20 cellular contexts compared by ENCODE assay signal in genomic region chr19:1843116-1843515, GRCh38. TPM values are rescaled to one million over a fixed set of nuclear protein-coding genes. Genes with fewer than 3 reads are reported as not detected.
A peak's percentile ranks its signal among the peaks of the same experiment; 100 is the strongest.
DNase-seq lines count a peak whose midpoint lies in the region; ATAC-seq and TF ChIP-seq lines count a peak whose summit lies in the region.
"Had no signal": no experiment of that assay in that cellular context is flagged by ENCODE, and none has a peak within 500 bp of the region (broad histone marks: within the 10 kb centered on the region; RNA-seq: fewer than 3 reads in every experiment).

No MANE protein-coding gene starts in this region.

- POLR2A ChIA-PET in RWPE1 (lab: Yijun Ruan, JAX; ENCODE audit: low non-redundant PET): no interaction called here

- H3K9ac ChIP-seq in BLaER1 treated with 17β-estradiol and CSF1 and Interleukin-3, amounts not matched to agents 10 nM and 100 nM: peak overlapping the region; percentile 67 to 100 (median 99)
- no peak overlapping the region for H3K9ac ChIP-seq in mesenchymal stem cell (ENCODE audit: low read length)
- H3K9ac ChIP-seq: KMS-11 had no signal

- CTCF ChIA-PET in RWPE1 (lab: Yijun Ruan, JAX): interaction anchor here (0.6 to 1.6 kb wide), 3 partner anchors 17 to 134 kb away, joined by 3 to 6 read pairs (median 3); no protein-coding TSS in a partner anchor

- H3K27ac ChIP-seq in BLaER1 treated with 17β-estradiol and CSF1 and Interleukin-3, amounts not matched to agents 10 nM and 100 nM: peak overlapping the region; percentile 60 to 100 (median 78)
- peak overlapping the region; percentile 98 for H3K27ac ChIP-seq in RWPE1
- no peak overlapping the region for H3K27ac ChIP-seq in mesenchymal stem cell (ENCODE audit: low read length, poor library complexity, severe bottlenecking)
- H3K27ac ChIP-seq: A549, KMS-11 had no signal

- no peaks in the 10 kb centered on the region for H3K9me3 ChIP-seq in BLaER1 treated with 17β-estradiol and CSF1 and Interleukin-3, amounts not matched to agents 10 nM and 100 nM (replicated peaks in 1 of 11)
- H3K9me3 ChIP-seq in mesenchymal stem cell (ENCODE audit: control insufficient read depth, low read length): no peaks in the 10 kb centered on the region
- H3K9me3 ChIP-seq: A549 had no signal

- H2BK5ac ChIP-seq in mesenchymal stem cell (ENCODE audit: low read depth, low read length, poor library complexity, severe bottlenecking): no peak overlapping the region

- H2BK15ac ChIP-seq in mesenchymal stem cell (ENCODE audit: low read depth, poor library complexity, severe bottlenecking): no peak overlapping the region

- H3K79me1 ChIP-seq in mesenchymal stem cell (replicated peaks; ENCODE audit: low read length, poor library complexity, severe bottlenecking): no peaks in the 10 kb centered on the region

- peaks cover 9% of the 10 kb centered on the region for H3K27me3 Mint-ChIP-seq in glutamatergic neuron (ENCODE audit: unreplicated experiment)
- H3K27me3 Mint-ChIP-seq: B cell; CD4-positive, CD25-positive, alpha-beta regulatory T cell had no signal

- H4K20me1 ChIP-seq in BLaER1 treated with 17β-estradiol and CSF1 and Interleukin-3, amounts not matched to agents 10 nM and 100 nM: peaks cover 68 to 100% (median 100%) of the 10 kb centered on the region in 11 experiments

- no peaks in the 10 kb centered on the region for H3K27me3 ChIP-seq in BLaER1 treated with 17β-estradiol and CSF1 and Interleukin-3, amounts not matched to agents 10 nM and 100 nM
- no peaks in the 10 kb centered on the region for H3K27me3 ChIP-seq in mesenchymal stem cell (ENCODE audit: control insufficient read depth in 1 of 2, insufficient read depth in 1 of 2, low read length in 2 of 2)

- H3K27ac Mint-ChIP-seq in glutamatergic neuron (ENCODE audit: unreplicated experiment): no peak overlapping the region
- peak overlapping the region; percentile 56 for H3K27ac Mint-ChIP-seq in stimulated activated effector memory CD8-positive, alpha-beta T cell treated with anti-CD3 and anti-CD28 coated beads, Interleukin-12 subunit alpha, Interleukin-12 subunit beta, amount 100 ng/mL, for 72 hours
- H3K27ac Mint-ChIP-seq: CD4-positive, CD25-positive, alpha-beta regulatory T cell; HFFc6 had no signal

- no peak overlapping the region for H2BK12ac ChIP-seq in mesenchymal stem cell (ENCODE audit: low read length in 2 of 2)

- H3K4me2 ChIP-seq in BLaER1 treated with 17β-estradiol and CSF1 and Interleukin-3, amounts not matched to agents 10 nM and 100 nM: peak overlapping the region; percentile 95 to 100 (median 97)
- H3K4me2 ChIP-seq in mesenchymal stem cell (ENCODE audit: low read length, poor library complexity, severe bottlenecking): no peak overlapping the region
- H3K4me2 ChIP-seq: A549, KMS-11 had no signal

- DNase-seq in RWPE1 (ENCODE audit: low spot score): no peak
- DNase-seq in glutamatergic neuron: peak; percentile 42
- no peak for DNase-seq in stimulated activated effector memory CD8-positive, alpha-beta T cell treated with anti-CD3 and anti-CD28 coated beads, Interleukin-12 subunit alpha, Interleukin-12 subunit beta, amount 100 ng/mL, for 72 hours (ENCODE audit: low spot score in 2 of 2)
- DNase-seq in SKM-1 treated with dmso at 0.1 percent for 144 hours (lab: John Stamatoyannopoulos, UW; ENCODE audit: unreplicated experiment): no peak
- DNase-seq in iPS-NIHi7 (ENCODE audit: extremely low spot score): no peak
- no peak for DNase-seq in mesenchymal stem cell
- DNase-seq: CD4-positive, CD25-positive, alpha-beta regulatory T cell; DMS79; H9; HFFc6; NCI-H1694; NCI-H446; NCI-H526; OCI-M1; SHP77; SW 1271 had no signal

- no peak for TF ChIP-seq CTCF in RWPE1 (conservative IDR thresholded peaks at IDR 0.05; ENCODE audit: low read depth)
- no peak for TF ChIP-seq CTCF in glutamatergic neuron (IDR thresholded peaks at IDR 0.05; ENCODE audit: partially characterized antibody, unreplicated experiment)

- no peak overlapping the region for H3K23ac ChIP-seq in mesenchymal stem cell (ENCODE audit: low read length in 2 of 2)

- peaks cover 26% of the 10 kb centered on the region for H3K4me1 Mint-ChIP-seq in glutamatergic neuron (ENCODE audit: low read depth, unreplicated experiment)
- H3K4me1 Mint-ChIP-seq in stimulated activated effector memory CD8-positive, alpha-beta T cell treated with anti-CD3 and anti-CD28 coated beads, Interleukin-12 subunit alpha, Interleukin-12 subunit beta, amount 100 ng/mL, for 72 hours: peaks cover 59% of the 10 kb centered on the region

- H3K4me1 ChIP-seq in BLaER1 treated with 17β-estradiol and CSF1 and Interleukin-3, amounts not matched to agents 10 nM and 100 nM: peaks cover 89 to 95% (median 93%) of the 10 kb centered on the region in 10 experiments
- peaks cover 33% of the 10 kb centered on the region for H3K4me1 ChIP-seq in mesenchymal stem cell (ENCODE audit: control insufficient read depth, insufficient read depth, low read depth, low read length)

- peaks cover 6 to 55% (median 45%) of the 10 kb centered on the region in 11 experiments; a peak in 20 of 22 replicates for H3K36me3 ChIP-seq in BLaER1 treated with 17β-estradiol and CSF1 and Interleukin-3, amounts not matched to agents 10 nM and 100 nM
- peaks cover 0 to 50% of the 10 kb centered on the region in 2 experiments for H3K36me3 ChIP-seq in mesenchymal stem cell (ENCODE audit: control insufficient read depth in 1 of 2, insufficient read depth in 2 of 2, low read depth in 1 of 2, low read length in 2 of 2)

- H3K36me3 Mint-ChIP-seq in glutamatergic neuron (ENCODE audit: unreplicated experiment): no peaks in the 10 kb centered on the region
- H3K36me3 Mint-ChIP-seq in stimulated activated effector memory CD8-positive, alpha-beta T cell treated with anti-CD3 and anti-CD28 coated beads, Interleukin-12 subunit alpha, Interleukin-12 subunit beta, amount 100 ng/mL, for 72 hours: peaks cover 57% of the 10 kb centered on the region

- no peak overlapping the region for H3K14ac ChIP-seq in mesenchymal stem cell (ENCODE audit: low read length in 2 of 2)

- no peak for ATAC-seq in stimulated activated effector memory CD8-positive, alpha-beta T cell treated with anti-CD3 and anti-CD28 coated beads, Interleukin-12 subunit alpha, Interleukin-12 subunit beta, amount 100 ng/mL, for 72 hours

- no peak overlapping the region for H3K18ac ChIP-seq in mesenchymal stem cell (ENCODE audit: low read depth in 1 of 2, low read length in 2 of 2)

- 94% methylated on average over 22 of the region's 22 CpGs for WGBS in mesenchymal stem cell

- H2AFZ ChIP-seq in mesenchymal stem cell (ENCODE audit: low read depth, low read length): no peak overlapping the region

- H4K8ac ChIP-seq in mesenchymal stem cell (ENCODE audit: low read length): no peak overlapping the region

- no peak overlapping the region for H2AK5ac ChIP-seq in mesenchymal stem cell (ENCODE audit: low read length, severe bottlenecking)

- peak overlapping the region; percentile 48 to 65 (median 57) for H3K4me3 ChIP-seq in BLaER1 treated with 17β-estradiol and CSF1 and Interleukin-3, amounts not matched to agents 10 nM and 100 nM
- no peak overlapping the region for H3K4me3 ChIP-seq in mesenchymal stem cell (ENCODE audit: insufficient read depth in 1 of 2, low read depth in 1 of 2, low read length in 2 of 2)
- H3K4me3 ChIP-seq: A549 had no signal

- peak overlapping the region; percentile 42 for H3K4me3 Mint-ChIP-seq in glutamatergic neuron (ENCODE audit: unreplicated experiment)
- no peak overlapping the region for H3K4me3 Mint-ChIP-seq in stimulated activated effector memory CD8-positive, alpha-beta T cell treated with anti-CD3 and anti-CD28 coated beads, Interleukin-12 subunit alpha, Interleukin-12 subunit beta, amount 100 ng/mL, for 72 hours
- H3K4me3 Mint-ChIP-seq: B cell, HFFc6 had no signal

- H3K9me3 Mint-ChIP-seq in glutamatergic neuron (ENCODE audit: unreplicated experiment): peaks cover 5% of the 10 kb centered on the region
- no peaks in the 10 kb centered on the region for H3K9me3 Mint-ChIP-seq in stimulated activated effector memory CD8-positive, alpha-beta T cell treated with anti-CD3 and anti-CD28 coated beads, Interleukin-12 subunit alpha, Interleukin-12 subunit beta, amount 100 ng/mL, for 72 hours
- H3K9me3 Mint-ChIP-seq: H9, HFFc6 had no signal

- no peak overlapping the region for H2BK120ac ChIP-seq in mesenchymal stem cell (ENCODE audit: low read depth, low read length)

- H4K91ac ChIP-seq in mesenchymal stem cell (ENCODE audit: low read length): no peak overlapping the region

- H3K4ac ChIP-seq in mesenchymal stem cell (ENCODE audit: low read depth in 1 of 2, low read length in 2 of 2): no peak overlapping the region

RNA-seq across cellular contexts. Expression of gene REXO1, which starts 5.2 kb away (rescaled TPM):
- total RNA-seq in glutamatergic neuron (ENCODE audit: unreplicated experiment): 65.7 TPM
- 16.0 TPM for polyA plus RNA-seq in mesenchymal stem cell (2013, experiment 1 of 2)
- 14.2 TPM for polyA plus RNA-seq in mesenchymal stem cell (2013, experiment 2 of 2)

RNA-seq across cellular contexts. Expression of gene KLF16, which starts 20.3 kb away (rescaled TPM):
- 30.6 TPM for total RNA-seq in glutamatergic neuron (ENCODE audit: unreplicated experiment)
- polyA plus RNA-seq in mesenchymal stem cell (2013, experiment 1 of 2): 25.8 TPM
- polyA plus RNA-seq in mesenchymal stem cell (2013, experiment 2 of 2): 28.0 TPM

RNA-seq across cellular contexts. Expression of gene ATP8B3, which starts 31.0 kb away (rescaled TPM):
- 2.5 TPM for total RNA-seq in glutamatergic neuron (ENCODE audit: unreplicated experiment)
- polyA plus RNA-seq in mesenchymal stem cell (2013, experiment 1 of 2): 3.5 TPM
- polyA plus RNA-seq in mesenchymal stem cell (2013, experiment 2 of 2): 3.2 TPM

RNA-seq across cellular contexts. Expression of gene ABHD17A, which starts 42.2 kb away (rescaled TPM):
- total RNA-seq in glutamatergic neuron (ENCODE audit: unreplicated experiment): 75.1 TPM
- 60.5 TPM for polyA plus RNA-seq in mesenchymal stem cell (2013, experiment 1 of 2)
- 60.5 TPM for polyA plus RNA-seq in mesenchymal stem cell (2013, experiment 2 of 2)

Comparison
In these comparisons a context has a peak if more than half of its experiments do, and no peak if none do; other contexts are left out.
1. H3K4me3 ChIP-seq: peak in BLaER1 treated with 17β-estradiol and CSF1 and Interleukin-3, amounts not matched to agents 10 nM and 100 nM (10 of 10); none in mesenchymal stem cell (0 of 2).